24 cellular contexts compared by ENCODE assay signal in the genomic region with DNA sequence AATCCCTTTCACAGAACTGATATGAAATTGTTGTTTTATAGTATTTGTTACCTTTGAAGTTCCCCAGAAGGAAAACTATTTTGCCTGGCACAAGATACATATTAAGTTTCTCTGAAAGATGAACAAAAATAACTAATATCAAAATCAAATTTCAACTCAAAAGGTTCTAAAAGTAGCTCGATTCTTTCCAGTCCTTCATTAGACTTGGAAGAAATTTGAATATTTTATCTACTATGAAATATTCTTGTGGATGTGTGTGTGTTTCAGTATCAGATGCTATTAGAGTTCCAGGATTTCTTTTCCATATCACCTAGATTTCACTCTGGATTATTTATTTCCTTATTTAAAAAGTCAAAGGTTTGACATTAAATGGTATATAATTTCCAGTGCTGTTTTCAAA. TPM values are rescaled to one million over a fixed set of nuclear protein-coding genes. Genes with fewer than 3 reads are reported as not detected.
"Had no signal": no experiment of that assay in that cellular context is flagged by ENCODE, and none has a peak within 500 bp of the region (broad histone marks: within the 10 kb centered on the region; RNA-seq: fewer than 3 reads in every experiment).

No MANE protein-coding gene starts in this region.

- H3K4me3 ChIP-seq: dorsolateral prefrontal cortex, gastroesophageal sphincter, heart left ventricle, hepatocyte, lung, neural progenitor cell, prostate gland, right atrium auricular region, sigmoid colon, stomach, thyroid gland had no signal

- H3K36me3 ChIP-seq: heart left ventricle, neural progenitor cell, prostate gland, right atrium auricular region, sigmoid colon, stomach, thyroid gland had no signal

- H3K9me3 Mint-ChIP-seq: memory B cell; natural killer cell; stimulated activated effector memory CD8-positive, alpha-beta T cell treated with anti-CD3 and anti-CD28 coated beads, Interleukin-12 subunit alpha, Interleukin-12 subunit beta, amount 100 ng/mL, for 72 hours had no signal

- H3K27ac Mint-ChIP-seq: memory B cell; natural killer cell; neural progenitor cell; stimulated activated effector memory CD8-positive, alpha-beta T cell treated with anti-CD3 and anti-CD28 coated beads, Interleukin-12 subunit alpha, Interleukin-12 subunit beta, amount 100 ng/mL, for 72 hours had no signal

- H3K36me3 Mint-ChIP-seq: natural killer cell, neural progenitor cell had no signal

- DNase-seq: effector CD4-positive, alpha-beta T cell; foreskin fibroblast; heart left ventricle; kidney; natural killer cell; sigmoid colon; stimulated activated CD4-positive, alpha-beta T cell treated with anti-CD3 and anti-CD28 coated beads, Interleukin-2, amount 100 ng/mL, for 24 hours; stimulated activated CD4-positive, alpha-beta T cell treated with anti-CD3 and anti-CD28 coated beads, Interleukin-4, amount 100 ng/mL, for 24 hours; stimulated activated naive CD4-positive, alpha-beta T cell treated with Interleukin-2 at 50 U/mL for 16 hours; stomach; thyroid gland; trophoblast cell had no signal

- H2AFZ ChIP-seq: hepatocyte, neural progenitor cell, parathyroid adenoma had no signal

- H3K4me2 ChIP-seq: hepatocyte, neural progenitor cell had no signal

- H3K9me3 ChIP-seq: gastroesophageal sphincter, heart left ventricle, prostate gland, right atrium auricular region, sigmoid colon, thyroid gland had no signal

- H3K4me1 ChIP-seq: parathyroid adenoma, prostate gland had no signal

- H3K4me3 Mint-ChIP-seq: memory B cell; natural killer cell; neural progenitor cell; stimulated activated effector memory CD8-positive, alpha-beta T cell treated with anti-CD3 and anti-CD28 coated beads, Interleukin-12 subunit alpha, Interleukin-12 subunit beta, amount 100 ng/mL, for 72 hours had no signal

- H3K79me2 ChIP-seq: parathyroid adenoma had no signal

- H3K9ac ChIP-seq: neural progenitor cell, parathyroid adenoma had no signal

RNA-seq across cellular contexts. Expression of gene LHX1, which starts 7.9 kb away (rescaled TPM):
- polyA plus RNA-seq: heart left ventricle, liver, lung, sigmoid colon, stomach, urinary bladder had no signal
